Comparison of ENCODE assay signal across 8 cellular contexts in the genomic region with DNA sequence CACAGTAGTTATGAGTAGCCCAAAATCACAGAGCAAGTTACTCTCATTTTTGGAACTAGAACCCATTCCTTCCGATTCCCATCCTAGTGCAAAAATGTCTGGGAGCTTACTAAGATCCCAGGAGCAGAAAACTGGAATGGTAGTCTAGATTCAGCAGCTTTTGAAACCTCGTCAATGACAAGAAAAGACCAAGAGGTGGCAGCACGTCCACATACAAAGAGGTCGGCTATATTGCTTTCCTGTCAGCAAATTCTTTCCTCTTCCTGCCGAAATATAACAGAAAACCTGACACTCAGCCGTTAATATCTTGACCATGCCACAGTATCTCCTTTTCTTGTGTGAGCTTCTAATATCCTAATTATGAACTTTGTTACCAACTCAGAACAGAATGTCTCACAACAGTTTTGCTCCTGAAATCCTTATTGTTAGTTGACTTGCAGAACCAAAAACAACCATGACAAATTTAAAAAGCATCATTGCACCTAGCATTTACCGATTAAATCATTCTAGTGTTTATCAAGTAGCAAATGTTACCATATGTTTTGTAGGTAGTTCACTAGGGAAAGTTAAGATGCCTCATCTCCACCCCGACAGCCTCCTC.
DNase-seq lines count a peak whose midpoint lies in the region; ATAC-seq, FAIRE-seq and TF ChIP-seq lines count a peak whose summit lies in the region.

No MANE protein-coding gene starts in this region.

- peak; percentile 75 for FAIRE-seq in GM19239 (lab: Jason Lieb, UNC)

- TF ChIP-seq CTCF in epithelial cell of esophagus (IDR thresholded peaks at IDR 0.05; ENCODE audit: insufficient read depth, low read depth, low read length, missing control alignments), result peak; percentile 84

- ATAC-seq in GM21717 (IDR thresholded peaks at IDR 0.05; ENCODE audit: unreplicated experiment), result no peak
- no peak for ATAC-seq in GM18505 (IDR thresholded peaks at IDR 0.05; ENCODE audit: unreplicated experiment)

- no peak for TF ChIP-seq POLR2A in GM18505 (IDR thresholded peaks at IDR 0.05; ENCODE audit: borderline replicate concordance, extremely low read depth, insufficient read depth, insufficient read length)

- no peak overlapping the region for H3K4me3 ChIP-seq in epithelial cell of esophagus (ENCODE audit: low read length)

- DNase-seq in DMS 273 treated with DMSO at 0.1 percent for 48 hours (lab: John Stamatoyannopoulos, UW), result peak; percentile 2
- peak; percentile 4 for DNase-seq in GM19239 (ENCODE audit: insufficient read length, low spot score)
- DNase-seq in M059J (ENCODE audit: low read depth), result peak; percentile 51
- peak; percentile 13 for DNase-seq in SKM-1 (lab: John Stamatoyannopoulos, UW; ENCODE audit: unreplicated experiment)
- DNase-seq in epithelial cell of esophagus (ENCODE audit: low read depth), result peak; percentile 79
- DNase-seq in middle frontal gyrus (ENCODE audit: extremely low spot score, low spot score), result peak; percentile 14

Comparison
In these comparisons a context has a peak if more than half of its experiments do, and no peak if none do; other contexts are left out.
1. DNase-seq: peak in every context shown above with its lines; median percentile 79 in epithelial cell of esophagus; 51 in M059J; 14 in middle frontal gyrus; 13 in SKM-1; 4 in GM19239; 2 in DMS 273 treated with DMSO at 0.1 percent for 48 hours.